25 cellular contexts compared by ENCODE assay signal in the genomic region with DNA sequence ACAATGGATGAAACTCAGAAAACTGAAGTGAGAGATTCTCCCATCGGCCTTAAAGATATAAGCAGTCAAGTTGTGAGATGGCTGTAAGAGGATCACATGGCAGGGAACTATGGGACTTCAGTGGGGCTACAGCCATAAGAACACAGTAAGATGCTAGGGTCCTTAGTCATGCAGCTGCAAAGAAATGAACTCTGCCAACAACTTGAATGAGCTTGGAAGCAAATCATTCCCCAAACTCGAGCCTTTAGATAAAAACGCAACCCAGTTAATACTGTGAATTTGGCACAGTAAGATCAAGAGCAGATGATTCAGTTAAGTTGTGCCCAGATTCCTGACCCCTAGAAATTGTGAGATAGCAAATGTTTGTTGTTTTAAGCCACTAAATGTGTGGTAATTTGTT.
DNase-seq lines count a peak whose midpoint lies in the region; ATAC-seq and TF ChIP-seq lines count a peak whose summit lies in the region.
"Had no signal": no experiment of that assay in that cellular context is flagged by ENCODE, and none has a peak within 500 bp of the region (broad histone marks: within the 10 kb centered on the region; RNA-seq: fewer than 3 reads in every experiment).

No MANE protein-coding gene starts in this region.

- H2AFZ ChIP-seq in osteoblast (ENCODE audit: low read length) = no peak overlapping the region

- H3K9me3 ChIP-seq in osteoblast (ENCODE audit: low read depth, low read length) (no peaks in the 10 kb centered on the region), A673 (ENCODE audit: low read depth, low read length, poor library complexity, severe bottlenecking) (no peaks in the 10 kb centered on the region)
- H3K9me3 ChIP-seq: Caco-2, left ventricle myocardium inferior had no signal

- no peaks in the 10 kb centered on the region for H3K79me2 ChIP-seq in osteoblast (ENCODE audit: insufficient read depth, low read length)

- no peaks in the 10 kb centered on the region for H3K27me3 ChIP-seq in osteoblast (ENCODE audit: insufficient read depth, low read length)
- no peaks in the 10 kb centered on the region for H3K27me3 ChIP-seq in A673 (replicated peaks; ENCODE audit: insufficient read depth, low read depth, low read length, poor library complexity)

- H3K4me3 ChIP-seq in cardiac fibroblast (replicated peaks in 1 of 2; ENCODE audit: low read depth in 2 of 2, low read length in 2 of 2) (no peak overlapping the region), osteoblast (ENCODE audit: insufficient read depth, low read length) (no peak overlapping the region), A673 (ENCODE audit: low read depth, low read length, poor library complexity, severe bottlenecking) (no peak overlapping the region)
- H3K4me3 ChIP-seq: left ventricle myocardium inferior, smooth muscle cell had no signal

- no peak overlapping the region for H3K4me3 Mint-ChIP-seq in activated CD4-positive, alpha-beta T cell treated with anti-CD3 and anti-CD28 coated beads, Interleukin-2, amount 10 ng/mL, durations not matched to agents 7 days and 5 days
- H3K4me3 Mint-ChIP-seq: activated CD4-positive, alpha-beta memory T cell treated with anti-CD3 and anti-CD28 coated beads, Interleukin-2, amount 10 ng/mL, durations not matched to agents 7 days and 5 days; type B pancreatic cell had no signal

- intact Hi-C loops in A673 (cut with micrococcal nuclease; ENCODE audit: unreplicated experiment) = no loop called here

- peak overlapping the region; percentile 30 for H3K4me2 ChIP-seq in osteoblast (ENCODE audit: insufficient read depth, low read length)
- H3K4me2 ChIP-seq: smooth muscle cell had no signal

- peak overlapping the region; percentile 86 for H3K27ac Mint-ChIP-seq in activated CD4-positive, alpha-beta T cell treated with anti-CD3 and anti-CD28 coated beads, Interleukin-2, amount 10 ng/mL, durations not matched to agents 7 days and 5 days
- H3K27ac Mint-ChIP-seq: activated CD4-positive, alpha-beta memory T cell treated with anti-CD3 and anti-CD28 coated beads, Interleukin-2, amount 10 ng/mL, durations not matched to agents 7 days and 5 days; type B pancreatic cell had no signal

- no peaks in the 10 kb centered on the region for H3K36me3 ChIP-seq in osteoblast (ENCODE audit: insufficient read depth, low read length)
- no peaks in the 10 kb centered on the region for H3K36me3 ChIP-seq in A673 (ENCODE audit: insufficient read depth, low read length, poor library complexity, severe bottlenecking)
- H3K36me3 ChIP-seq: left ventricle myocardium inferior had no signal

- H3K27ac ChIP-seq in osteoblast (ENCODE audit: low read depth, low read length) (peak overlapping the region; percentile 21), A673 (ENCODE audit: low read depth, low read length, poor library complexity, severe bottlenecking) (no peak overlapping the region)
- H3K27ac ChIP-seq: 22Rv1, left ventricle myocardium inferior, WERI-Rb-1 had no signal

- no TSS peak for BruUV-seq in A673 (replicated peaks; lab: Mats Ljungman, UMichigan)

- no peak for ATAC-seq in GM21786 (IDR thresholded peaks at IDR 0.05; ENCODE audit: unreplicated experiment)

- peaks cover 14% of the 10 kb centered on the region for H3K36me3 Mint-ChIP-seq in activated CD4-positive, alpha-beta T cell treated with anti-CD3 and anti-CD28 coated beads, Interleukin-2, amount 10 ng/mL, durations not matched to agents 7 days and 5 days (ENCODE audit: low read depth)
- H3K36me3 Mint-ChIP-seq: naive thymus-derived CD8-positive, alpha-beta T cell had no signal

- H3K4me1 ChIP-seq in osteoblast (ENCODE audit: insufficient read depth, low read length) (peaks cover 38% of the 10 kb centered on the region), A673 (ENCODE audit: insufficient read depth, low read length, poor library complexity, severe bottlenecking) (no peaks in the 10 kb centered on the region)
- H3K4me1 ChIP-seq: left ventricle myocardium inferior had no signal

- TF ChIP-seq CTCF in cardiac fibroblast (IDR thresholded peaks at IDR 0.05; ENCODE audit: low read depth, low read length) = no peak
- no peak for TF ChIP-seq CTCF in osteoblast (IDR thresholded peaks at IDR 0.05; ENCODE audit: extremely low read depth, low read depth, low read length)
- TF ChIP-seq CTCF in A673 (conservative IDR thresholded peaks at IDR 0.05; ENCODE audit: low read depth, low read length) = no peak

- H4K20me1 ChIP-seq in osteoblast (ENCODE audit: insufficient read depth, low read length) = no peaks in the 10 kb centered on the region

- POLR2A ChIA-PET in activated CD4-positive, alpha-beta T cell treated with anti-CD3 and anti-CD28 coated beads, Interleukin-2, amount 10 ng/mL, durations not matched to agents 7 days and 5 days (lab: Charles Lee) = no interaction called here
- POLR2A ChIA-PET in A673 (lab: Charles Lee; ENCODE audit: low non-redundant PET) = no interaction called here

- DNase-seq in activated CD4-positive, alpha-beta T cell treated with anti-CD3 and anti-CD28 coated beads, Interleukin-2, amount 10 ng/mL, durations not matched to agents 7 days and 5 days = no peak
- no peak for DNase-seq in activated CD4-positive, alpha-beta T cell treated with anti-CD3 and anti-CD28 coated beads, Interleukin-2, amount 50 U/mL, for 48 hours
- DNase-seq in M059J (ENCODE audit: low read depth) (peak; percentile 30), cardiac fibroblast (ENCODE audit: low read depth in 2 of 2) (peak; percentile 72 to 77), osteoblast (ENCODE audit: insufficient read length, low spot score, missing footprints) (peak; percentile 57), A673 (ENCODE audit: low spot score) (no peak)
- DNase-seq in activated CD4-positive, CD25-positive, alpha-beta regulatory T cell (lab: John Stamatoyannopoulos, UW) = no peak
- DNase-seq: activated CD4-positive, alpha-beta memory T cell treated with anti-CD3 and anti-CD28 coated beads, Interleukin-2, amount 10 ng/mL, durations not matched to agents 7 days and 5 days; activated effector memory CD4-positive, alpha-beta T cell treated with anti-CD3 and anti-CD28 coated beads, Interleukin-2, amount 50 U/mL, for 16 hours; Caco-2; cerebellar nuclear complex; DMS79; hypothalamus; left ventricle myocardium inferior; NCI-H1105 treated with DMSO at 0.1 percent for 48 hours; NCI-H2081; NCI-H446 treated with DMSO at 0.1 percent for 48 hours; occipital lobe; stimulated activated CD4-positive, alpha-beta T cell treated with anti-CD3 and anti-CD28 coated beads, Interleukin-2, amount 100 ng/mL, for 24 hours; WERI-Rb-1 had no signal

- H3K9me3 Mint-ChIP-seq in activated CD4-positive, alpha-beta T cell treated with anti-CD3 and anti-CD28 coated beads, Interleukin-2, amount 10 ng/mL, durations not matched to agents 7 days and 5 days = peaks cover 4% of the 10 kb centered on the region
- H3K9me3 Mint-ChIP-seq: naive thymus-derived CD8-positive, alpha-beta T cell; type B pancreatic cell had no signal

- CTCF ChIA-PET in activated CD4-positive, alpha-beta T cell treated with anti-CD3 and anti-CD28 coated beads, Interleukin-2, amount 10 ng/mL, durations not matched to agents 7 days and 5 days (lab: Charles Lee) = no interaction called here
- CTCF ChIA-PET in A673 (lab: Charles Lee) = no interaction called here

- H3K4me1 Mint-ChIP-seq in activated CD4-positive, alpha-beta T cell treated with anti-CD3 and anti-CD28 coated beads, Interleukin-2, amount 10 ng/mL, durations not matched to agents 7 days and 5 days = peaks cover 37% of the 10 kb centered on the region

- no peaks in the 10 kb centered on the region for H3K27me3 Mint-ChIP-seq in activated CD4-positive, alpha-beta T cell treated with anti-CD3 and anti-CD28 coated beads, Interleukin-2, amount 10 ng/mL, durations not matched to agents 7 days and 5 days
- H3K27me3 Mint-ChIP-seq: activated CD4-positive, alpha-beta memory T cell treated with anti-CD3 and anti-CD28 coated beads, Interleukin-2, amount 10 ng/mL, durations not matched to agents 7 days and 5 days; naive thymus-derived CD8-positive, alpha-beta T cell; type B pancreatic cell had no signal

Comparison
In these comparisons a context has a peak if more than half of its experiments do, and no peak if none do; other contexts are left out.
1. DNase-seq: peak in M059J (single experiment), cardiac fibroblast (2 of 2) and osteoblast (single experiment); none in activated CD4-positive, alpha-beta T cell treated with anti-CD3 and anti-CD28 coated beads, Interleukin-2, amount 10 ng/mL, durations not matched to agents 7 days and 5 days (single experiment), activated CD4-positive, alpha-beta T cell treated with anti-CD3 and anti-CD28 coated beads, Interleukin-2, amount 50 U/mL, for 48 hours (0 of 2), activated CD4-positive, CD25-positive, alpha-beta regulatory T cell (0 of 4) and A673 (single experiment).